In the genomic region with DNA sequence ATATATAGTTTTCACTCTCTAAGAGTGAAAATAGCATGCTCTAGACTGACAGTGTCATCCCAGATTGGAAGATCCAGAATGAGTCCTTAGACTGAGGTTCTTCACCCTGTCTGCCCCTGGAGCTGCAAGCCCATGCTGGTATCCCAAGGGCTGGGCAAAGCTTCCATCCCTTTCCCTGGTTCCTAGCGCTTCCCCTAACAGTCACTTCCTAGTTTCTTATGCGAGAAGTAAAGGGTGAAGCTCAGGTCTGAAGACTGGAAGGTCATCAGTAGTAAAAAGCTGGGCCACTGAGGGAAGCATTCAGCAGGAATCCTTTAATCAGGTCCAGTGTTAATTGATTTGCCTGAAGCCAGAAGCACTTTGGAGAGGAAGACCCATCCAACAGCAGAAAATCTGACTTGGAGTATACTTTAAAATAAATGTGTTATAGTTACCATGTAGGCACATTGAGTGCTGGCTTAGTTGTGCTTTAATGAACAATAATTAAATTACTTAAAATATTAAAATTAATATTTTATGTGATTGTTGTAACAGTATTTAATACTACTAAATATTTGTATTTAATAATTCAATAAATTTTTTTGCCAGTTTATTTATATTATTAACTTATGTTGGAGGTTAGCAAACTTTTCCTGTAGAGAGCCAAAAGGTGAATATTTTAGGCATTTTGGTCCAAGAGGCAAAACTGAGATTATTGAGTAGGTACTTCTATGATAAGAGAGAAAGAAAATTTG, we compare ENCODE assay signal across 23 cellular contexts.
"Had no signal": no experiment of that assay in that cellular context is flagged by ENCODE, and none has a peak within 500 bp of the region (broad histone marks: within the 10 kb centered on the region; RNA-seq: fewer than 3 reads in every experiment).

No MANE protein-coding gene starts in this region.

- H3K27ac ChIP-seq: parathyroid adenoma, spleen, tibial nerve had no signal

- H3K4me1 Mint-ChIP-seq: central memory CD8-positive, alpha-beta T cell; naive B cell had no signal

- H3K4me1 ChIP-seq: parathyroid adenoma, spleen, tibial nerve had no signal

- H3K9me3 Mint-ChIP-seq: central memory CD8-positive, alpha-beta T cell; mesothelial cell of epicardium; nephron progenitor cell had no signal

- H3K9ac ChIP-seq: parathyroid adenoma had no signal

- H3K36me3 ChIP-seq: spleen, tibial nerve had no signal

- DNase-seq: activated CD8-positive, alpha-beta memory T cell treated with anti-CD3 and anti-CD28 coated beads, Interleukin-2, amount 10 ng/mL, durations not matched to agents 7 days and 5 days; activated CD8-positive, alpha-beta T cell treated with anti-CD3 and anti-CD28 coated beads, Interleukin-2, amount 10 ng/mL, durations not matched to agents 7 days and 5 days; activated naive CD4-positive, alpha-beta T cell treated with Interleukin-2 at 50 U/mL for 16 hours; activated T-cell treated with anti-CD3 and anti-CD28 coated beads, Interleukin-2, amount 50 U/mL, for 48 hours; anterior cingulate cortex; dermis blood vessel endothelial cell; effector CD8-positive, alpha-beta T cell; erythroblast; head of caudate nucleus; hippocampal formation; naive B cell; nephron progenitor cell; nucleus accumbens; right cardiac atrium; spleen; stimulated activated naive CD4-positive, alpha-beta T cell treated with Interleukin-2 at 50 U/mL for 16 hours; T-helper 2 cell had no signal

- H3K27me3 ChIP-seq: tibial nerve had no signal

- H3K4me3 ChIP-seq: spleen, tibial nerve had no signal

- H3K36me3 Mint-ChIP-seq: activated CD8-positive, alpha-beta memory T cell treated with anti-CD3 and anti-CD28 coated beads, Interleukin-2, amount 10 ng/mL, durations not matched to agents 7 days and 5 days; activated naive CD8-positive, alpha-beta T cell; mesothelial cell of epicardium; naive B cell had no signal

- ATAC-seq: activated CD8-positive, alpha-beta memory T cell treated with anti-CD3 and anti-CD28 coated beads, Interleukin-2, amount 10 ng/mL, durations not matched to agents 7 days and 5 days; activated CD8-positive, alpha-beta T cell treated with anti-CD3 and anti-CD28 coated beads, Interleukin-2, amount 10 ng/mL, durations not matched to agents 7 days and 5 days; right cardiac atrium had no signal

- H3K79me2 ChIP-seq: parathyroid adenoma had no signal

- FAIRE-seq: bronchial epithelial cell had no signal

- H2AFZ ChIP-seq: parathyroid adenoma had no signal

- H3K9me3 ChIP-seq: spleen, tibial nerve had no signal

- H3K27ac Mint-ChIP-seq: activated CD8-positive, alpha-beta memory T cell treated with anti-CD3 and anti-CD28 coated beads, Interleukin-2, amount 10 ng/mL, durations not matched to agents 7 days and 5 days; activated CD8-positive, alpha-beta T cell treated with anti-CD3 and anti-CD28 coated beads, Interleukin-2, amount 10 ng/mL, durations not matched to agents 7 days and 5 days; activated naive CD8-positive, alpha-beta T cell; mesothelial cell of epicardium; naive B cell; nephron progenitor cell had no signal

- H3K4me3 Mint-ChIP-seq: activated CD8-positive, alpha-beta memory T cell treated with anti-CD3 and anti-CD28 coated beads, Interleukin-2, amount 10 ng/mL, durations not matched to agents 7 days and 5 days; activated CD8-positive, alpha-beta T cell treated with anti-CD3 and anti-CD28 coated beads, Interleukin-2, amount 10 ng/mL, durations not matched to agents 7 days and 5 days; activated naive CD8-positive, alpha-beta T cell; central memory CD8-positive, alpha-beta T cell; mesothelial cell of epicardium; naive B cell; nephron progenitor cell had no signal
